28 cellular contexts compared by ENCODE assay signal in the genomic region with DNA sequence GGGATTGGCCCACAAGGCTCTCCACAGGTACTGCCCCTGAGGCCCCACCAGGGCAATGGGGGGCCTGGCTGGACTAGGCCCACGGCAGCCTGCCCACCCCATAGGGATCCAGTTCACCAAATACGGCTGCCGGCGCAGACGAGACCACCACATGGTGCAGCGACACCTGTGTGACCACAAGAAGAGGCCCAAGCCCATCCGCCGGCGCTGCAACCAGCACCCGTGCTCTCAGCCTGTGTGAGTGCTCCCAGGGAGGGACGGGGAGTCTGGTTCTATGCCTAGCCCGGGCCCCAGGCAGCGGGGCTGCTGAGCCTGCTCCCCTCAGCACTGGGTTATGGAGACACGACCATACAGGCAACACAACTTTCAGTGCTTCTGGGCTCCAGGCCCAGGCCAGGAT. TPM values are rescaled to one million over a fixed set of nuclear protein-coding genes. Genes with fewer than 3 reads are reported as not detected.
"Had no signal": no experiment of that assay in that cellular context is flagged by ENCODE, and none has a peak within 500 bp of the region (broad histone marks: within the 10 kb centered on the region; RNA-seq: fewer than 3 reads in every experiment).

No MANE protein-coding gene starts in this region.

- H3K4me3 ChIP-seq: cardiac muscle cell had no signal

- FAIRE-seq: RCC 7860, TTC549 had no signal

- ATAC-seq: activated T-helper 17 cell treated with anti-CD3 and anti-CD28 coated beads, Interleukin-2, amount 50 U/mL, for 72 hours; PC-3; T-helper 17 cell had no signal

- DNase-seq: activated B cell treated with CpG ODN at 0.5 μM for 24 hours; activated CD4-positive, alpha-beta memory T cell treated with anti-CD3 and anti-CD28 coated beads for 36 hours; activated CD4-positive, alpha-beta T cell treated with anti-CD3 and anti-CD28 coated beads for 1 hour; activated CD4-positive, alpha-beta T cell treated with anti-CD3 and anti-CD28 coated beads, Interleukin-2, amount 10 ng/mL, durations not matched to agents 24 days and 14 days; activated CD8-positive, alpha-beta memory T cell treated with anti-CD3 and anti-CD28 coated beads for 24 hours; activated gamma-delta T cell; activated naive CD4-positive, alpha-beta T cell treated with anti-CD3 and anti-CD28 coated beads for 36 hours; activated T-cell treated with anti-CD3 and anti-CD28 coated beads, Interleukin-2, amount 50 U/mL, for 48 hours; amygdala; brain microvascular endothelial cell; KG1; NCI-H1048; NCI-H146; NCI-H187 treated with DMSO at 0.1 percent for 48 hours; NCI-H2081 treated with DMSO at 0.1 percent for 48 hours; NCI-H446; NCI-H524; PC-3; SHP77 treated with DMSO at 0.1 percent for 48 hours; T-helper 17 cell; T-helper 9 cell had no signal

- H3K36me3 ChIP-seq: brain microvascular endothelial cell, cardiac muscle cell had no signal

- H3K27ac ChIP-seq: brain microvascular endothelial cell, cardiac muscle cell had no signal

- H3K27me3 ChIP-seq: brain microvascular endothelial cell, cardiac muscle cell had no signal

RNA-seq across cellular contexts. Expression of a gene that starts 33.2 kb away (rescaled TPM):
- total RNA-seq: activated B cell treated with CpG ODN at 0.5 μM for 24 hours; activated CD4-positive, alpha-beta memory T cell treated with anti-CD3 and anti-CD28 coated beads for 36 hours; activated CD4-positive, alpha-beta T cell treated with anti-CD3 and anti-CD28 coated beads, Interleukin-2, amount 10 ng/mL, durations not matched to agents 24 days and 14 days; activated naive CD4-positive, alpha-beta T cell treated with anti-CD3 and anti-CD28 coated beads for 36 hours; activated T-helper 17 cell treated with anti-CD3 and anti-CD28 coated beads, Interleukin-2, amount 50 U/mL, for 72 hours; cardiac muscle cell; LHCN-M2; M059J; PC-3; SK-MEL-5; T-helper 17 cell had no signal
- polyA plus RNA-seq: cardiac muscle cell had no signal
